ENCODE assay signal across 1 cellular context in the genomic region with DNA sequence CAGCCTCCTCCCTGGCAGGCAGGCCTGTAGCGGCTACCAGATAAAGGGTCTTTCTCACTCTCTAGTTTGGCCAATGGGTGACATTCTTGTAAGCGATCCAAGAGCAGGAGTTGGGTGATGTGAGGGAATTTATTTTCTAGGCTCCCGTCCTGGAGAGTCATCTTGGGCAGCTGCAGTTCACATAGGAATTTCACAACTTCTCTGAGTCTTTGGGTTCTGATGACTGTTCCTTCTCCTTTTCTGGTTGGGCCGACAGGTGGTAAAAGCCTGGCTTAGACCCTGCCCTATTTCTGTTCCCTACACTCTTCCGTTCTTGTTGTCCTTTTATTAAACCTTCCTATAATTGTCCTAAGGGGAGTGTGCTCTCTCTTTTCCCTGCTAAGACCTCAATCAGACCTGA.
TF ChIP-seq lines count a peak whose summit lies in the region.

No MANE protein-coding gene starts in this region.

TF ChIP-seq in GM23338, 12 proteins besides CTCF, POLR2A, EP300 and RAD21:
- TF ChIP-seq JUNB (IDR thresholded peaks at IDR 0.05; ENCODE audit: unreplicated experiment) (no peak), NANOG (IDR thresholded peaks at IDR 0.05; ENCODE audit: borderline replicate concordance) (no peak), CREB1 (CRISPR knock-in tag; IDR thresholded peaks at IDR 0.05; ENCODE audit: low read depth) (no peak), EZH2phosphoT487 (IDR thresholded peaks at IDR 0.05; ENCODE audit: unreplicated experiment) (no peak), STAT1 (IDR thresholded peaks at IDR 0.05; ENCODE audit: unreplicated experiment) (no peak), EZH2 (IDR thresholded peaks at IDR 0.05; ENCODE audit: low read depth, unreplicated experiment) (no peak), ZNF114 (CRISPR knock-in tag; IDR thresholded peaks at IDR 0.05) (no peak), POLR2AphosphoS5 (IDR thresholded peaks at IDR 0.05; ENCODE audit: low read depth) (no peak), ZNF462 (CRISPR knock-in tag; IDR thresholded peaks at IDR 0.05) (no peak), ZNF331 (CRISPR knock-in tag; IDR thresholded peaks at IDR 0.05; ENCODE audit: low read depth) (no peak)
- TF ChIP-seq, protein P1, sequence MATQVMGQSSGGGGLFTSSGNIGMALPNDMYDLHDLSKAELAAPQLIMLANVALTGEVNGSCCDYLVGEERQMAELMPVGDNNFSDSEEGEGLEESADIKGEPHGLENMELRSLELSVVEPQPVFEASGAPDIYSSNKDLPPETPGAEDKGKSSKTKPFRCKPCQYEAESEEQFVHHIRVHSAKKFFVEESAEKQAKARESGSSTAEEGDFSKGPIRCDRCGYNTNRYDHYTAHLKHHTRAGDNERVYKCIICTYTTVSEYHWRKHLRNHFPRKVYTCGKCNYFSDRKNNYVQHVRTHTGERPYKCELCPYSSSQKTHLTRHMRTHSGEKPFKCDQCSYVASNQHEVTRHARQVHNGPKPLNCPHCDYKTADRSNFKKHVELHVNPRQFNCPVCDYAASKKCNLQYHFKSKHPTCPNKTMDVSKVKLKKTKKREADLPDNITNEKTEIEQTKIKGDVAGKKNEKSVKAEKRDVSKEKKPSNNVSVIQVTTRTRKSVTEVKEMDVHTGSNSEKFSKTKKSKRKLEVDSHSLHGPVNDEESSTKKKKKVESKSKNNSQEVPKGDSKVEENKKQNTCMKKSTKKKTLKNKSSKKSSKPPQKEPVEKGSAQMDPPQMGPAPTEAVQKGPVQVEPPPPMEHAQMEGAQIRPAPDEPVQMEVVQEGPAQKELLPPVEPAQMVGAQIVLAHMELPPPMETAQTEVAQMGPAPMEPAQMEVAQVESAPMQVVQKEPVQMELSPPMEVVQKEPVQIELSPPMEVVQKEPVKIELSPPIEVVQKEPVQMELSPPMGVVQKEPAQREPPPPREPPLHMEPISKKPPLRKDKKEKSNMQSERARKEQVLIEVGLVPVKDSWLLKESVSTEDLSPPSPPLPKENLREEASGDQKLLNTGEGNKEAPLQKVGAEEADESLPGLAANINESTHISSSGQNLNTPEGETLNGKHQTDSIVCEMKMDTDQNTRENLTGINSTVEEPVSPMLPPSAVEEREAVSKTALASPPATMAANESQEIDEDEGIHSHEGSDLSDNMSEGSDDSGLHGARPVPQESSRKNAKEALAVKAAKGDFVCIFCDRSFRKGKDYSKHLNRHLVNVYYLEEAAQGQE (IDR thresholded peaks at IDR 0.05; ENCODE audit: unreplicated experiment), result no peak
- TF ChIP-seq, protein P2, sequence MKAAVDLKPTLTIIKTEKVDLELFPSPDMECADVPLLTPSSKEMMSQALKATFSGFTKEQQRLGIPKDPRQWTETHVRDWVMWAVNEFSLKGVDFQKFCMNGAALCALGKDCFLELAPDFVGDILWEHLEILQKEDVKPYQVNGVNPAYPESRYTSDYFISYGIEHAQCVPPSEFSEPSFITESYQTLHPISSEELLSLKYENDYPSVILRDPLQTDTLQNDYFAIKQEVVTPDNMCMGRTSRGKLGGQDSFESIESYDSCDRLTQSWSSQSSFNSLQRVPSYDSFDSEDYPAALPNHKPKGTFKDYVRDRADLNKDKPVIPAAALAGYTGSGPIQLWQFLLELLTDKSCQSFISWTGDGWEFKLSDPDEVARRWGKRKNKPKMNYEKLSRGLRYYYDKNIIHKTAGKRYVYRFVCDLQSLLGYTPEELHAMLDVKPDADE (IDR thresholded peaks at IDR 0.05), result no peak
TF ChIP-seq in GM23338: peak in this region for 0.
